1 cellular context compared by ENCODE assay signal in genomic region chr6:39823187-39823815, GRCh38.
TF ChIP-seq lines count a peak whose summit lies in the region.

No MANE protein-coding gene starts in this region.

TF ChIP-seq in HepG2, 621 proteins besides CTCF, POLR2A, EP300 and RAD21 (continued from another document):
- TF ChIP-seq TFDP2 (CRISPR knock-in tag; IDR thresholded peaks at IDR 0.05) (no peak), ZFP90 (CRISPR knock-in tag; IDR thresholded peaks at IDR 0.05; ENCODE audit: borderline replicate concordance) (no peak), ZNF317 (CRISPR knock-in tag; IDR thresholded peaks at IDR 0.05) (no peak)
